ENCODE assay signal across 27 cellular contexts in the genomic region with DNA sequence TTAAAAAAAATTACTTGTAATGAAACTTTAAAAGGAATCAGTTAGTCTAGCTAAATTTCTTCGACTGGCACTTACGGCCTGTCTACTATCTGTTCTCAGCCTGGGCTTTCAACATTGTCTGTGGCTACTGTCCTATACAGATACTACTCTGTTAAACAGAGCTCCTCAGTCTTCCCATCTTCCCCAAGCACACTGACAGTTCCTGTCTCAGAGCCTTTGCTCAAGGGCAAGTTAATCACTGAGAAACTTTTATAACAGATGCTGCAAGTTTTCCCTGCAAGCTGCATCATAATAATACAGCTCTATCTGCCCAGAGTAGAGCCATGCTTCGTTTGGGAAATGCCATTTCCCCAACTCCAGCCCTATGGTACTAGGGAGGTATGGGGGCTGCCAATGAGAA.
"Had no signal": no experiment of that assay in that cellular context is flagged by ENCODE, and none has a peak within 500 bp of the region (broad histone marks: within the 10 kb centered on the region; RNA-seq: fewer than 3 reads in every experiment).

No MANE protein-coding gene starts in this region.

- H3K4me3 ChIP-seq: colonic mucosa, esophagus muscularis mucosa, lower lobe of right lung, right lobe of liver, smooth muscle cell, suprapubic skin, transverse colon, upper lobe of right lung, vagina had no signal

- ATAC-seq: left ventricle myocardium superior; lower lobe of right lung; natural killer cell; right lobe of liver; stimulated activated naive CD8-positive, alpha-beta T cell treated with anti-CD3 and anti-CD28 coated beads, Interleukin-15, amount 100 ng/mL, for 72 hours; upper lobe of right lung had no signal

- H3K9me3 ChIP-seq: colonic mucosa, esophagus muscularis mucosa, lower lobe of right lung, neutrophil, right lobe of liver, suprapubic skin, transverse colon, upper lobe of right lung, vagina had no signal

- H3K4me2 ChIP-seq: smooth muscle cell had no signal

- H3K27ac Mint-ChIP-seq: dendritic cell treated with granulocyte-macrophage colony-stimulating factor and Interleukin-4, amounts not matched to agents 40 ng/mL and 50 ng/mL, for 4 days; endodermal cell; natural killer cell; progenitor cell of endocrine pancreas; stimulated activated naive CD8-positive, alpha-beta T cell treated with anti-CD3 and anti-CD28 coated beads, Interleukin-15, amount 100 ng/mL, for 72 hours had no signal

- H3K27ac ChIP-seq: colonic mucosa, esophagus muscularis mucosa, lower lobe of right lung, neutrophil, parathyroid adenoma, right lobe of liver, suprapubic skin, transverse colon, upper lobe of right lung, vagina had no signal

- FAIRE-seq: frontal cortex, keratinocyte had no signal

- H3K36me3 ChIP-seq: colonic mucosa, esophagus muscularis mucosa, lower lobe of right lung, neutrophil, right lobe of liver, suprapubic skin, transverse colon, upper lobe of right lung, vagina had no signal

- H3K36me3 Mint-ChIP-seq: natural killer cell had no signal

- H3K4me1 Mint-ChIP-seq: neural crest cell had no signal

- H3K4me1 ChIP-seq: colonic mucosa, esophagus muscularis mucosa, lower lobe of right lung, parathyroid adenoma, right lobe of liver, suprapubic skin, transverse colon, upper lobe of right lung, vagina had no signal

- H3K27me3 Mint-ChIP-seq: stimulated activated naive CD8-positive, alpha-beta T cell treated with anti-CD3 and anti-CD28 coated beads, Interleukin-15, amount 100 ng/mL, for 72 hours had no signal

- H3K27me3 ChIP-seq: colonic mucosa, esophagus muscularis mucosa, right lobe of liver, suprapubic skin, transverse colon, upper lobe of right lung, vagina had no signal

- H3K4me3 Mint-ChIP-seq: dendritic cell treated with granulocyte-macrophage colony-stimulating factor and Interleukin-4, amounts not matched to agents 40 ng/mL and 50 ng/mL, for 4 days; endodermal cell; natural killer cell; neural crest cell; stimulated activated naive CD8-positive, alpha-beta T cell treated with anti-CD3 and anti-CD28 coated beads, Interleukin-15, amount 100 ng/mL, for 72 hours had no signal

- H3K9me3 Mint-ChIP-seq: dendritic cell treated with granulocyte-macrophage colony-stimulating factor and Interleukin-4, amounts not matched to agents 40 ng/mL and 50 ng/mL, for 4 days; endodermal cell; natural killer cell; neural crest cell; stimulated activated naive CD8-positive, alpha-beta T cell treated with anti-CD3 and anti-CD28 coated beads, Interleukin-15, amount 100 ng/mL, for 72 hours had no signal

- DNase-seq: colonic mucosa; effector CD8-positive, alpha-beta T cell; endodermal cell; head of caudate nucleus; left ventricle myocardium superior; lower lobe of right lung; natural killer cell; right lobe of liver; stimulated activated CD4-positive, alpha-beta T cell treated with anti-CD3 and anti-CD28 coated beads, Interleukin-12 subunit alpha, Interleukin-12 subunit beta, amount 100 ng/mL, for 4 hours; stimulated activated CD4-positive, alpha-beta T cell treated with anti-CD3 and anti-CD28 coated beads, Interleukin-1b, Interleukin-23, amount 100 ng/mL, for 48 hours; stimulated activated CD4-positive, alpha-beta T cell treated with anti-CD3 and anti-CD28 coated beads, Interleukin-4, amount 100 ng/mL, for 1 hour; stimulated activated CD8-positive, alpha-beta memory T cell treated with anti-CD3 and anti-CD28 coated beads, Interleukin-4, amount 100 ng/mL, for 48 hours; stimulated activated naive CD4-positive, alpha-beta T cell; stimulated activated naive CD8-positive, alpha-beta T cell treated with anti-CD3 and anti-CD28 coated beads, Interleukin-15, amount 100 ng/mL, for 72 hours; transverse colon; upper lobe of right lung had no signal
